1 cellular context compared by ENCODE assay signal in genomic region chr1:167424038-167424619, GRCh38.
TF ChIP-seq lines count a peak whose summit lies in the region.

No MANE protein-coding gene starts in this region.

TF ChIP-seq in SK-N-SH, 30 proteins besides CTCF, POLR2A, EP300 and RAD21 (continued from another document):
- no peak for TF ChIP-seq REST (IDR thresholded peaks at IDR 0.05; ENCODE audit: low read depth, low read length)
- no peak for TF ChIP-seq FOXJ3 (CRISPR knock-in tag; IDR thresholded peaks at IDR 0.05)
- no peak for TF ChIP-seq RXRA (IDR thresholded peaks at IDR 0.05; ENCODE audit: borderline replicate concordance, low read depth)
- no peak for TF ChIP-seq YY1 (IDR thresholded peaks at IDR 0.05; ENCODE audit: low read depth)
- TF ChIP-seq IRF3 (IDR thresholded peaks at IDR 0.05; ENCODE audit: low read depth, low read length), result no peak
- no peak for TF ChIP-seq SIN3A (IDR thresholded peaks at IDR 0.05; ENCODE audit: borderline replicate concordance, low read depth, low read length)
- TF ChIP-seq ELF1 (IDR thresholded peaks at IDR 0.05), result no peak
- TF ChIP-seq RFX5 (IDR thresholded peaks at IDR 0.05; ENCODE audit: low read length), result no peak
- no peak for TF ChIP-seq GABPA (IDR thresholded peaks at IDR 0.05; ENCODE audit: low read depth)
- no peak for TF ChIP-seq TEAD4 (IDR thresholded peaks at IDR 0.05; ENCODE audit: borderline replicate concordance, insufficient read depth)
- TF ChIP-seq TAF1 (IDR thresholded peaks at IDR 0.05; ENCODE audit: borderline replicate concordance, low read depth, low read length), result no peak
- no peak for TF ChIP-seq JUND (IDR thresholded peaks at IDR 0.05)
- TF ChIP-seq FOXM1 (IDR thresholded peaks at IDR 0.05; ENCODE audit: low read depth), result no peak
- no peak for TF ChIP-seq USF1 (IDR thresholded peaks at IDR 0.05; ENCODE audit: borderline replicate concordance, low read depth)
- TF ChIP-seq RCOR1 (IDR thresholded peaks at IDR 0.05; ENCODE audit: low read length), result no peak
- no peak for TF ChIP-seq SMC3 (IDR thresholded peaks at IDR 0.05; ENCODE audit: low read depth, low read length)
- no peak for TF ChIP-seq NFIC (IDR thresholded peaks at IDR 0.05; ENCODE audit: borderline replicate concordance)
- no peak for TF ChIP-seq MEF2A (IDR thresholded peaks at IDR 0.05; ENCODE audit: borderline replicate concordance, low read depth)
